ENCODE assay signal across 8 cellular contexts in genomic region chr3:125766931-125767330, GRCh38.
DNase-seq lines count a peak whose midpoint lies in the region; ATAC-seq, FAIRE-seq and TF ChIP-seq lines count a peak whose summit lies in the region.
"Not testable (repeated sequence)": the region's sequence is repeated elsewhere in the genome, so short reads cannot be mapped to it uniquely, and the experiment has no call there.

No MANE protein-coding gene starts in this region.

- H3K23ac ChIP-seq in trophoblast cell (ENCODE audit: low read length): not testable (repeated sequence)

- not testable (repeated sequence) for H3K4ac ChIP-seq in trophoblast cell (ENCODE audit: low read depth, low read length)

- not testable (repeated sequence) for H3K4me1 ChIP-seq in CD8-positive, alpha-beta T cell (ENCODE audit: insufficient read depth, low read length); HepG2 (ENCODE audit: insufficient read depth, low read length); trophoblast cell (ENCODE audit: control insufficient read depth in 1 of 2, insufficient read depth in 2 of 2, low read length in 2 of 2)
- peaks cover 3 to 16% (median 7%) of the 10 kb centered on the region in 4 donors for H3K4me1 ChIP-seq in esophagus muscularis mucosa
- peaks cover 0 to 16% (median 4%) of the 10 kb centered on the region in 4 donors for H3K4me1 ChIP-seq in stomach

- H4K91ac ChIP-seq in trophoblast cell (ENCODE audit: low read depth, low read length): not testable (repeated sequence)

- H4K20me1 ChIP-seq in HepG2 (ENCODE audit: insufficient read depth, low read length): not testable (repeated sequence)

- not testable (repeated sequence) for H3K9ac ChIP-seq in HepG2 (ENCODE audit: insufficient read depth, low read depth, low read length); trophoblast cell (ENCODE audit: low read length)

- H3K9me3 Mint-ChIP-seq in CD8-positive, alpha-beta T cell; activated naive CD8-positive, alpha-beta T cell treated with anti-CD3 and anti-CD28 coated beads, Interleukin-2, amount 50 U/mL, for 24 hours: not testable (repeated sequence)

- CTCF ChIA-PET in CD8-positive, alpha-beta T cell (lab: Charles Lee): interaction anchor here (0.7 kb wide), 1 partner anchor 164 kb away, joined by 3 read pairs; no protein-coding TSS in a partner anchor
- CTCF ChIA-PET in HepG2 (lab: Yijun Ruan, JAX; ENCODE audit: low intra/inter-chr PET ratio, low total read pairs): not testable (repeated sequence)

- not testable (repeated sequence) for H3K27ac ChIP-seq in CD8-positive, alpha-beta T cell (ENCODE audit: low read depth, low read length); HepG2 (ENCODE audit: extremely low read length, insufficient read depth, low read length); trophoblast cell (ENCODE audit: low read depth, low read length)
- H3K27ac ChIP-seq in esophagus muscularis mucosa (replicated peaks in 1 of 4): peak overlapping the region in 2 of 4 donors; percentile 36 to 69
- H3K27ac ChIP-seq in stomach: peak overlapping the region in 2 of 5 donors; percentile 72 to 82

- TF ChIP-seq RAD21 in HepG2 (CRISPR knock-in tag; IDR thresholded peaks at IDR 0.05): not testable (repeated sequence)

- BruUV-seq in HepG2 (replicated peaks; lab: Mats Ljungman, UMichigan): not testable (repeated sequence)

- H2BK5ac ChIP-seq in trophoblast cell (ENCODE audit: low read depth, low read length, poor library complexity): not testable (repeated sequence)

- intact Hi-C loops in CD8-positive, alpha-beta T cell (cut with DNase I, micrococcal nuclease); stomach (cut with DNase I; ENCODE audit: low total_unique reads): not testable (repeated sequence)
- intact Hi-C loops in esophagus muscularis mucosa (cut with DNase I) (loop anchor here (10.0 kb wide), 1 partner anchor 148 kb away; no protein-coding TSS in a partner anchor), HepG2 (cut with micrococcal nuclease; ENCODE audit: unreplicated experiment) (loop anchor here (5.0 kb wide), 1 partner anchor 170 kb away; no protein-coding TSS in a partner anchor)

- peaks cover 37% of the 10 kb centered on the region for H3K27me3 Mint-ChIP-seq in CD8-positive, alpha-beta T cell (ENCODE audit: low read depth)
- peaks cover 20% of the 10 kb centered on the region for H3K27me3 Mint-ChIP-seq in activated naive CD8-positive, alpha-beta T cell treated with anti-CD3 and anti-CD28 coated beads, Interleukin-2, amount 50 U/mL, for 24 hours

- POLR2A ChIA-PET in CD8-positive, alpha-beta T cell (lab: Charles Lee); HepG2 (lab: Yijun Ruan, JAX): not testable (repeated sequence)

- peak in 3 of 7 experiments; percentile 3 to 11 (median 10) for DNase-seq in CD8-positive, alpha-beta T cell
- DNase-seq in MG63: peak; percentile 17
- peak; percentile 14 to 27 for DNase-seq in activated CD4-positive, alpha-beta T cell treated with anti-CD3 and anti-CD28 coated beads, Interleukin-2, amount 50 U/mL, for 48 hours
- DNase-seq in activated naive CD8-positive, alpha-beta T cell treated with anti-CD3 and anti-CD28 coated beads, Interleukin-2, amount 50 U/mL, for 24 hours: peak; percentile 17
- DNase-seq in esophagus muscularis mucosa (ENCODE audit: extremely low spot score); HepG2 (ENCODE audit: low spot score); trophoblast cell; stomach: not testable (repeated sequence)

- not testable (repeated sequence) for H3K79me2 ChIP-seq in HepG2 (ENCODE audit: insufficient read depth, low read length); trophoblast cell (ENCODE audit: control insufficient read depth, insufficient read depth, low read length, poor library complexity)

- not testable (repeated sequence) for H2AK5ac ChIP-seq in trophoblast cell (ENCODE audit: low read length)

- not testable (repeated sequence) for H3K27ac Mint-ChIP-seq in CD8-positive, alpha-beta T cell; activated naive CD8-positive, alpha-beta T cell treated with anti-CD3 and anti-CD28 coated beads, Interleukin-2, amount 50 U/mL, for 24 hours

- H2BK12ac ChIP-seq in trophoblast cell (ENCODE audit: low read length): not testable (repeated sequence)

- not testable (repeated sequence) for H3K9me3 ChIP-seq in CD8-positive, alpha-beta T cell (ENCODE audit: low read length); MG63; esophagus muscularis mucosa; HepG2 (ENCODE audit: low read length); trophoblast cell (ENCODE audit: insufficient read depth, low read depth, low read length); stomach

- TF ChIP-seq CTCF in CD8-positive, alpha-beta T cell (IDR thresholded peaks at IDR 0.05); esophagus muscularis mucosa (IDR thresholded peaks at IDR 0.05); HepG2 (CRISPR knock-in tag; IDR thresholded peaks at IDR 0.05); stomach (IDR thresholded peaks at IDR 0.05): not testable (repeated sequence)

- in situ Hi-C loops in HepG2 (cut with HindIII; ENCODE audit: extremely low pct_ligation_motif_present, low pct_unique_long_range_greater_than_20kb): not testable (repeated sequence)

- H3K4me2 ChIP-seq in HepG2 (ENCODE audit: low read depth, low read length): peak overlapping the region; percentile 55
- H3K4me2 ChIP-seq in trophoblast cell (ENCODE audit: low read length): peak overlapping the region; percentile 97

- H4K12ac ChIP-seq in trophoblast cell (ENCODE audit: low read depth, low read length): not testable (repeated sequence)

- not testable (repeated sequence) for H3K79me1 ChIP-seq in trophoblast cell (ENCODE audit: low read length)

- not testable (repeated sequence) for H3K14ac ChIP-seq in trophoblast cell (ENCODE audit: low read length)

- peak overlapping the region; percentile 71 for H3K4me3 Mint-ChIP-seq in CD8-positive, alpha-beta T cell
- H3K4me3 Mint-ChIP-seq in activated naive CD8-positive, alpha-beta T cell treated with anti-CD3 and anti-CD28 coated beads, Interleukin-2, amount 50 U/mL, for 24 hours: peak overlapping the region; percentile 61

- FAIRE-seq in HepG2 (lab: Jason Lieb, UNC): not testable (repeated sequence)

- not testable (repeated sequence) for H2BK120ac ChIP-seq in trophoblast cell (ENCODE audit: insufficient read depth, low read length, poor library complexity)

- not testable (repeated sequence) for ATAC-seq in CD8-positive, alpha-beta T cell; activated naive CD8-positive, alpha-beta T cell treated with anti-CD3 and anti-CD28 coated beads, Interleukin-2, amount 50 U/mL, for 24 hours; HepG2

- not testable (repeated sequence) for H2AFZ ChIP-seq in HepG2 (ENCODE audit: low read length); trophoblast cell (ENCODE audit: insufficient read depth, low read length, poor library complexity)

- H3K36me3 Mint-ChIP-seq in CD8-positive, alpha-beta T cell; activated naive CD8-positive, alpha-beta T cell treated with anti-CD3 and anti-CD28 coated beads, Interleukin-2, amount 50 U/mL, for 24 hours (ENCODE audit: low read depth): not testable (repeated sequence)

- H3K4me3 ChIP-seq in CD8-positive, alpha-beta T cell (ENCODE audit: low read depth, low read length); MG63; trophoblast cell (ENCODE audit: low read depth, low read length): not testable (repeated sequence)
- H3K4me3 ChIP-seq in esophagus muscularis mucosa: peak overlapping the region; percentile 53 to 79 (median 62)
- H3K4me3 ChIP-seq in HepG2 (replicated peaks in 1 of 3; ENCODE audit: insufficient read depth in 1 of 3, low read depth in 2 of 3, low read length in 3 of 3): peak overlapping the region in 2 of 3 experiments; percentile 54 to 68; a peak in 3 of 6 replicates
- peak overlapping the region; percentile 53 to 85 (median 60) for H3K4me3 ChIP-seq in stomach

- H4K8ac ChIP-seq in trophoblast cell (ENCODE audit: low read depth, low read length): not testable (repeated sequence)

- H3K4me1 Mint-ChIP-seq in CD8-positive, alpha-beta T cell (ENCODE audit: low read depth); activated naive CD8-positive, alpha-beta T cell treated with anti-CD3 and anti-CD28 coated beads, Interleukin-2, amount 50 U/mL, for 24 hours: not testable (repeated sequence)

- not testable (repeated sequence) for H3K27me3 ChIP-seq in CD8-positive, alpha-beta T cell (ENCODE audit: insufficient read depth, low read length); MG63; HepG2 (ENCODE audit: control insufficient read depth in 1 of 2, insufficient read depth in 2 of 2, low read length in 2 of 2); trophoblast cell (ENCODE audit: insufficient read depth, low read length)
- peaks cover 0 to 18% (median 0%) of the 10 kb centered on the region in 4 donors for H3K27me3 ChIP-seq in esophagus muscularis mucosa
- peaks cover 0 to 25% (median 0%) of the 10 kb centered on the region in 3 donors for H3K27me3 ChIP-seq in stomach

- H3K36me3 ChIP-seq in CD8-positive, alpha-beta T cell (ENCODE audit: insufficient read depth, low read length); MG63; esophagus muscularis mucosa; HepG2 (replicated peaks in 1 of 2; ENCODE audit: control insufficient read depth in 1 of 2, insufficient read depth in 2 of 2, low read length in 2 of 2); trophoblast cell (ENCODE audit: control insufficient read depth in 1 of 2, insufficient read depth in 2 of 2, low read length in 2 of 2); stomach: not testable (repeated sequence)

- not testable (repeated sequence) for TF ChIP-seq POLR2A in esophagus muscularis mucosa (IDR thresholded peaks at IDR 0.05; ENCODE audit: low read depth); HepG2 (IDR thresholded peaks at IDR 0.05; ENCODE audit: insufficient read depth in 1 of 2, low read depth in 2 of 2, low read length in 2 of 2); stomach (IDR thresholded peaks at IDR 0.05)

- WGBS in esophagus muscularis mucosa: 8% methylated on average over 8 of the region's 23 CpGs
- WGBS in HepG2 (ENCODE audit: low lambda C conversion rate): 20% methylated on average over 2 of the region's 23 CpGs
- WGBS in trophoblast cell (ENCODE audit: extremely low coverage, insufficient coverage, insufficient read length): no CpG with 5 or more reads among the region's 23 CpGs
- WGBS in stomach, 5 donors: 7 to 50% (median 16%) methylated on average over 2 to 23 of the region's 23 CpGs

- TF ChIP-seq EP300 in esophagus muscularis mucosa (IDR thresholded peaks at IDR 0.05); HepG2 (IDR thresholded peaks at IDR 0.05; ENCODE audit: low read depth in 2 of 2, low read length in 2 of 2); HepG2 (CRISPR knock-in tag; IDR thresholded peaks at IDR 0.05; ENCODE audit: borderline replicate concordance); stomach (IDR thresholded peaks at IDR 0.05): not testable (repeated sequence)

- H3K18ac ChIP-seq in trophoblast cell (ENCODE audit: low read length): not testable (repeated sequence)
